1 cellular context compared by ENCODE assay signal in the genomic region with DNA sequence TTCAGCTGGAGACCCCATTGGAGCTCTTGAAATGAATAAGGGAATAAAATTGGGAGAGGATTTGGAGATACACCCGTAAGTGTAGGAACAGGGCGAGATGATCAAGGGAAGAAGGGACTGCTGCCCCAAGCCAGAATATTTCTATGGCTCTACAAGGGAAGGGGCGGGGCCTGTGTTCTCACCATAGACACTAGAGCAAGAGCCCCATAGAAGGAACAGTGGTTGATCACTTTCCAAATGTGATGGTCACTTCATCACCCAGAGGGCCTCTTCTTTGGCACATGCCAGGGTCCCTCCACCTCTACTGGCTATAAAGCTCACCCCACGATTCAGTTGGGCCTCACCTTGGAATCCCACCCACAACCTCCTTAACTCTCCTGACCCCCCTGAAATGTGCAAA.
TF ChIP-seq lines count a peak whose summit lies in the region.

No MANE protein-coding gene starts in this region.

TF ChIP-seq in WTC11, 78 proteins besides CTCF, POLR2A, EP300 and RAD21 (continued from another document):
- TF ChIP-seq, protein P1, sequence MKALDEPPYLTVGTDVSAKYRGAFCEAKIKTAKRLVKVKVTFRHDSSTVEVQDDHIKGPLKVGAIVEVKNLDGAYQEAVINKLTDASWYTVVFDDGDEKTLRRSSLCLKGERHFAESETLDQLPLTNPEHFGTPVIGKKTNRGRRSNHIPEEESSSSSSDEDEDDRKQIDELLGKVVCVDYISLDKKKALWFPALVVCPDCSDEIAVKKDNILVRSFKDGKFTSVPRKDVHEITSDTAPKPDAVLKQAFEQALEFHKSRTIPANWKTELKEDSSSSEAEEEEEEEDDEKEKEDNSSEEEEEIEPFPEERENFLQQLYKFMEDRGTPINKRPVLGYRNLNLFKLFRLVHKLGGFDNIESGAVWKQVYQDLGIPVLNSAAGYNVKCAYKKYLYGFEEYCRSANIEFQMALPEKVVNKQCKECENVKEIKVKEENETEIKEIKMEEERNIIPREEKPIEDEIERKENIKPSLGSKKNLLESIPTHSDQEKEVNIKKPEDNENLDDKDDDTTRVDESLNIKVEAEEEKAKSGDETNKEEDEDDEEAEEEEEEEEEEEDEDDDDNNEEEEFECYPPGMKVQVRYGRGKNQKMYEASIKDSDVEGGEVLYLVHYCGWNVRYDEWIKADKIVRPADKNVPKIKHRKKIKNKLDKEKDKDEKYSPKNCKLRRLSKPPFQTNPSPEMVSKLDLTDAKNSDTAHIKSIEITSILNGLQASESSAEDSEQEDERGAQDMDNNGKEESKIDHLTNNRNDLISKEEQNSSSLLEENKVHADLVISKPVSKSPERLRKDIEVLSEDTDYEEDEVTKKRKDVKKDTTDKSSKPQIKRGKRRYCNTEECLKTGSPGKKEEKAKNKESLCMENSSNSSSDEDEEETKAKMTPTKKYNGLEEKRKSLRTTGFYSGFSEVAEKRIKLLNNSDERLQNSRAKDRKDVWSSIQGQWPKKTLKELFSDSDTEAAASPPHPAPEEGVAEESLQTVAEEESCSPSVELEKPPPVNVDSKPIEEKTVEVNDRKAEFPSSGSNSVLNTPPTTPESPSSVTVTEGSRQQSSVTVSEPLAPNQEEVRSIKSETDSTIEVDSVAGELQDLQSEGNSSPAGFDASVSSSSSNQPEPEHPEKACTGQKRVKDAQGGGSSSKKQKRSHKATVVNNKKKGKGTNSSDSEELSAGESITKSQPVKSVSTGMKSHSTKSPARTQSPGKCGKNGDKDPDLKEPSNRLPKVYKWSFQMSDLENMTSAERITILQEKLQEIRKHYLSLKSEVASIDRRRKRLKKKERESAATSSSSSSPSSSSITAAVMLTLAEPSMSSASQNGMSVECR (CRISPR knock-in tag; IDR thresholded peaks at IDR 0.05; ENCODE audit: borderline replicate concordance), result no peak
- TF ChIP-seq ZNF532 (CRISPR knock-in tag; IDR thresholded peaks at IDR 0.05; ENCODE audit: borderline replicate concordance), result no peak
- TF ChIP-seq SMAD4 (CRISPR knock-in tag; IDR thresholded peaks at IDR 0.05), result no peak
- TF ChIP-seq ZNF512 (CRISPR knock-in tag; IDR thresholded peaks at IDR 0.05; ENCODE audit: borderline replicate concordance), result no peak
- TF ChIP-seq NR3C1 (CRISPR knock-in tag; conservative IDR thresholded peaks at IDR 0.05; ENCODE audit: low read depth), result no peak
- TF ChIP-seq, protein P2, sequence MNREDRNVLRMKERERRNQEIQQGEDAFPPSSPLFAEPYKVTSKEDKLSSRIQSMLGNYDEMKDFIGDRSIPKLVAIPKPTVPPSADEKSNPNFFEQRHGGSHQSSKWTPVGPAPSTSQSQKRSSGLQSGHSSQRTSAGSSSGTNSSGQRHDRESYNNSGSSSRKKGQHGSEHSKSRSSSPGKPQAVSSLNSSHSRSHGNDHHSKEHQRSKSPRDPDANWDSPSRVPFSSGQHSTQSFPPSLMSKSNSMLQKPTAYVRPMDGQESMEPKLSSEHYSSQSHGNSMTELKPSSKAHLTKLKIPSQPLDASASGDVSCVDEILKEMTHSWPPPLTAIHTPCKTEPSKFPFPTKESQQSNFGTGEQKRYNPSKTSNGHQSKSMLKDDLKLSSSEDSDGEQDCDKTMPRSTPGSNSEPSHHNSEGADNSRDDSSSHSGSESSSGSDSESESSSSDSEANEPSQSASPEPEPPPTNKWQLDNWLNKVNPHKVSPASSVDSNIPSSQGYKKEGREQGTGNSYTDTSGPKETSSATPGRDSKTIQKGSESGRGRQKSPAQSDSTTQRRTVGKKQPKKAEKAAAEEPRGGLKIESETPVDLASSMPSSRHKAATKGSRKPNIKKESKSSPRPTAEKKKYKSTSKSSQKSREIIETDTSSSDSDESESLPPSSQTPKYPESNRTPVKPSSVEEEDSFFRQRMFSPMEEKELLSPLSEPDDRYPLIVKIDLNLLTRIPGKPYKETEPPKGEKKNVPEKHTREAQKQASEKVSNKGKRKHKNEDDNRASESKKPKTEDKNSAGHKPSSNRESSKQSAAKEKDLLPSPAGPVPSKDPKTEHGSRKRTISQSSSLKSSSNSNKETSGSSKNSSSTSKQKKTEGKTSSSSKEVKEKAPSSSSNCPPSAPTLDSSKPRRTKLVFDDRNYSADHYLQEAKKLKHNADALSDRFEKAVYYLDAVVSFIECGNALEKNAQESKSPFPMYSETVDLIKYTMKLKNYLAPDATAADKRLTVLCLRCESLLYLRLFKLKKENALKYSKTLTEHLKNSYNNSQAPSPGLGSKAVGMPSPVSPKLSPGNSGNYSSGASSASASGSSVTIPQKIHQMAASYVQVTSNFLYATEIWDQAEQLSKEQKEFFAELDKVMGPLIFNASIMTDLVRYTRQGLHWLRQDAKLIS (CRISPR knock-in tag; IDR thresholded peaks at IDR 0.05; ENCODE audit: borderline replicate concordance), result no peak
- TF ChIP-seq, protein P3, sequence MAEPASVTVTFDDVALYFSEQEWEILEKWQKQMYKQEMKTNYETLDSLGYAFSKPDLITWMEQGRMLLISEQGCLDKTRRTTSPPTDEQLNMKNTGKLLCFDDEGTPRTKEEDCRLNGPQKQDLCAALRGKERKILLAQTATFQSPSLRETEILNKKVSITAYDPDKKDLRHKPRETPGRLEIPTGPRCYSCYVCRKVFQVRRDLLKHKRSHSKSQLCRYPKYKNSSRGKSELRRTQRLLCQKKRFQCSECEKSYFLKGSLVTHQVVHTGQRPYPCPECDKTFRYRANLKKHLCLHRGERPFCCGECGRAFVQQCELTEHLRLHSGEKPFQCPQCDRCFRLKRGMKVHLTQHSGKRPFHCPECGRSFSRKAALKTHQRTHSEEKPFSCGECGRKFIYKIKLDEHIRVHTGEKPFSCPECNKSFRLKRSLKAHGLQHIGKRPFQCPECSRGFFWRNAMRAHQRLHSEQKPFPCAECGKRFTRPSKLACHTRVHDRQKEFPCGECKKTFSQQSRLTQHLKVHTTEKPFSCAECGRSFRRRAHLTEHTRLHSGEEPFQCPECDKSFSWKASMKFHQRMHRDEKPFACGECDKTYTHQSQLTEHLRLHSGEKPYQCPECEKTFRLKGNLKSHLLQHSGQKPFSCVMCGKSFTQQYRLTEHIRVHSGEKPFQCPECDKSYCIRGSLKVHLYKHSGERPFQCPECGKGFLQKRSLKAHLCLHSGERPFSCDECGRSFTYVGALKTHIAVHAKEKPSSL (CRISPR knock-in tag; conservative IDR thresholded peaks at IDR 0.05), result no peak
- no peak for TF ChIP-seq ZBTB21 (CRISPR knock-in tag; IDR thresholded peaks at IDR 0.05; ENCODE audit: borderline replicate concordance)
- TF ChIP-seq, protein P4, sequence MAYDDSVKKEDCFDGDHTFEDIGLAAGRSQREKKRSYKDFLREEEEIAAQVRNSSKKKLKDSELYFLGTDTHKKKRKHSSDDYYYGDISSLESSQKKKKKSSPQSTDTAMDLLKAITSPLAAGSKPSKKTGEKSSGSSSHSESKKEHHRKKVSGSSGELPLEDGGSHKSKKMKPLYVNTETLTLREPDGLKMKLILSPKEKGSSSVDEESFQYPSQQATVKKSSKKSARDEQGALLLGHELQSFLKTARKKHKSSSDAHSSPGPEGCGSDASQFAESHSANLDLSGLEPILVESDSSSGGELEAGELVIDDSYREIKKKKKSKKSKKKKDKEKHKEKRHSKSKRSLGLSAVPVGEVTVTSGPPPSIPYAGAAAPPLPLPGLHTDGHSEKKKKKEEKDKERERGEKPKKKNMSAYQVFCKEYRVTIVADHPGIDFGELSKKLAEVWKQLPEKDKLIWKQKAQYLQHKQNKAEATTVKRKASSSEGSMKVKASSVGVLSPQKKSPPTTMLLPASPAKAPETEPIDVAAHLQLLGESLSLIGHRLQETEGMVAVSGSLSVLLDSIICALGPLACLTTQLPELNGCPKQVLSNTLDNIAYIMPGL (CRISPR knock-in tag; IDR thresholded peaks at IDR 0.05), result no peak
- no peak for TF ChIP-seq ERG (CRISPR knock-in tag; IDR thresholded peaks at IDR 0.05)
- no peak for TF ChIP-seq CBFB (CRISPR knock-in tag; IDR thresholded peaks at IDR 0.05; ENCODE audit: low read depth)
